23 cellular contexts compared by ENCODE assay signal in the genomic region with DNA sequence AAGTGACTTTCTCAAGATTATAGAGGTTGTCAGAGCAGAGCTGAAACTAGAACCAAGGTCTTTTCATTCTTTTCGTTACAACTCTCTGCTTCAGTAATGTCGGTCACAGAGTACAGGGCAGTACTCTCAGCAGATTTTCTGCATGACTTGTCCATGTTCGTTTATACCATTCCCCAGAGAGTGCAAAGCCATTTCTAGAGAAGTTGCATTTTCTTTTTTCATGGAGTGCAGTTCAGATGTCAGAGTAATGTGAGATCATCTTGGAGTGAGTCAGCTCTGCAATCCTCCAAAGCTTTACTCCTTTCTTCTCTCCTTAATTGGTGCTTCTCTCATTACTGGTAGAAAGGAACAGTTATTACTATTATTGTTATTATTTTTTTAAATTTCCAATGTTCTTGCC.
A peak's percentile ranks its signal among the peaks of the same experiment; 100 is the strongest.
DNase-seq lines count a peak whose midpoint lies in the region; TF ChIP-seq lines count a peak whose summit lies in the region.
"Had no signal": no experiment of that assay in that cellular context is flagged by ENCODE, and none has a peak within 500 bp of the region (broad histone marks: within the 10 kb centered on the region; RNA-seq: fewer than 3 reads in every experiment).

No MANE protein-coding gene starts in this region.

- H3K9me3 ChIP-seq in HEK293 (ENCODE audit: control insufficient read depth, insufficient read depth, low read depth, low read length) = no peaks in the 10 kb centered on the region
- H3K9me3 ChIP-seq: SJSA1 had no signal

- DNase-seq in NCI-H82 (lab: John Stamatoyannopoulos, UW) (peak; percentile 76), fibroblast of peridontal ligament (ENCODE audit: extremely low read depth) (peak; percentile 44), retina (peak; percentile 60), mesothelial cell of epicardium (ENCODE audit: low spot score in 2 of 2, unreplicated experiment in 2 of 2) (no peak), mesenteric fat pad (ENCODE audit: low spot score) (no peak)
- DNase-seq in activated T-cell treated with anti-CD3 and anti-CD28 coated beads, Interleukin-2, amount 50 U/mL, for 1 hour = no peak
- DNase-seq in activated CD4-positive, alpha-beta T cell treated with anti-CD3 and anti-CD28 coated beads, Interleukin-2, amount 10 ng/mL, durations not matched to agents 24 days and 14 days = no peak
- DNase-seq: activated CD4-positive, alpha-beta T cell treated with anti-CD3 and anti-CD28 coated beads, Interleukin-2, amount 10 ng/mL, durations not matched to agents 7 days and 5 days; activated naive CD4-positive, alpha-beta T cell treated with anti-CD3 and anti-CD28 coated beads, Interleukin-2, amount 10 ng/mL, durations not matched to agents 7 days and 5 days; COR-L47; dorsolateral prefrontal cortex; hippocampal formation; NCI-H1930; NCI-H526; OCI-M1 had no signal

- POLR2A ChIA-PET in HEK293 (lab: Yijun Ruan, JAX) = no interaction called here

- no peak overlapping the region for H3K4me3 Mint-ChIP-seq in mesothelial cell of epicardium
- H3K4me3 Mint-ChIP-seq in activated CD4-positive, alpha-beta T cell treated with anti-CD3 and anti-CD28 coated beads, Interleukin-2, amount 10 ng/mL, durations not matched to agents 24 days and 14 days = no peak overlapping the region
- H3K4me3 Mint-ChIP-seq: activated CD4-positive, alpha-beta T cell treated with anti-CD3 and anti-CD28 coated beads, Interleukin-2, amount 10 ng/mL, durations not matched to agents 7 days and 5 days; activated naive CD4-positive, alpha-beta T cell treated with anti-CD3 and anti-CD28 coated beads, Interleukin-2, amount 10 ng/mL, durations not matched to agents 7 days and 5 days; GM23338; stimulated activated memory B cell treated with anti-CD40 and anti-IgM and Interleukin-4, amounts not matched to agents 10 μg/mL and 1 μg/mL and 100 μg/mL, for 72 hours had no signal

- no peak overlapping the region for H3K27ac Mint-ChIP-seq in mesothelial cell of epicardium
- H3K27ac Mint-ChIP-seq in activated CD4-positive, alpha-beta T cell treated with anti-CD3 and anti-CD28 coated beads, Interleukin-2, amount 10 ng/mL, durations not matched to agents 24 days and 14 days = no peak overlapping the region
- H3K27ac Mint-ChIP-seq: activated CD4-positive, alpha-beta T cell treated with anti-CD3 and anti-CD28 coated beads, Interleukin-2, amount 10 ng/mL, durations not matched to agents 7 days and 5 days; activated naive CD4-positive, alpha-beta T cell treated with anti-CD3 and anti-CD28 coated beads, Interleukin-2, amount 10 ng/mL, durations not matched to agents 7 days and 5 days; GM23338; stimulated activated memory B cell treated with anti-CD40 and anti-IgM and Interleukin-4, amounts not matched to agents 10 μg/mL and 1 μg/mL and 100 μg/mL, for 72 hours had no signal

- no peak for TF ChIP-seq CTCF in HEK293 (tag by site-specific recombination; IDR thresholded peaks at IDR 0.05)
- TF ChIP-seq CTCF in mesothelial cell of epicardium (IDR thresholded peaks at IDR 0.05; ENCODE audit: unreplicated experiment) = no peak

- H3K27me3 Mint-ChIP-seq in mesothelial cell of epicardium (ENCODE audit: low read depth) = peaks cover 6% of the 10 kb centered on the region
- H3K27me3 Mint-ChIP-seq in activated CD4-positive, alpha-beta T cell treated with anti-CD3 and anti-CD28 coated beads, Interleukin-2, amount 10 ng/mL, durations not matched to agents 24 days and 14 days = no peaks in the 10 kb centered on the region
- H3K27me3 Mint-ChIP-seq: activated naive CD4-positive, alpha-beta T cell treated with anti-CD3 and anti-CD28 coated beads, Interleukin-2, amount 10 ng/mL, durations not matched to agents 7 days and 5 days had no signal

- no peaks in the 10 kb centered on the region for H3K36me3 Mint-ChIP-seq in mesothelial cell of epicardium
- H3K36me3 Mint-ChIP-seq in activated CD4-positive, alpha-beta T cell treated with anti-CD3 and anti-CD28 coated beads, Interleukin-2, amount 10 ng/mL, durations not matched to agents 24 days and 14 days (ENCODE audit: low read depth) = no peaks in the 10 kb centered on the region
- H3K36me3 Mint-ChIP-seq: activated naive CD4-positive, alpha-beta T cell treated with anti-CD3 and anti-CD28 coated beads, Interleukin-2, amount 10 ng/mL, durations not matched to agents 7 days and 5 days; stimulated activated memory B cell treated with anti-CD40 and anti-IgM and Interleukin-4, amounts not matched to agents 10 μg/mL and 1 μg/mL and 100 μg/mL, for 72 hours had no signal

- CTCF ChIA-PET in HEK293 (lab: Yijun Ruan, JAX) = interaction anchor here (1.0 kb wide), 1 partner anchor 59 kb away, joined by 4 read pairs; no protein-coding TSS in a partner anchor

- no peaks in the 10 kb centered on the region for H3K4me1 Mint-ChIP-seq in mesothelial cell of epicardium
- H3K4me1 Mint-ChIP-seq in activated CD4-positive, alpha-beta T cell treated with anti-CD3 and anti-CD28 coated beads, Interleukin-2, amount 10 ng/mL, durations not matched to agents 24 days and 14 days = no peaks in the 10 kb centered on the region
- H3K4me1 Mint-ChIP-seq: activated CD4-positive, alpha-beta T cell treated with anti-CD3 and anti-CD28 coated beads, Interleukin-2, amount 10 ng/mL, durations not matched to agents 7 days and 5 days; activated naive CD4-positive, alpha-beta T cell treated with anti-CD3 and anti-CD28 coated beads, Interleukin-2, amount 10 ng/mL, durations not matched to agents 7 days and 5 days; GM23338; stimulated activated memory B cell treated with anti-CD40 and anti-IgM and Interleukin-4, amounts not matched to agents 10 μg/mL and 1 μg/mL and 100 μg/mL, for 72 hours had no signal

- intact Hi-C loops in activated CD4-positive, alpha-beta T cell treated with anti-CD3 and anti-CD28 coated beads, Interleukin-2, amount 10 ng/mL, durations not matched to agents 24 days and 14 days (cut with micrococcal nuclease) = no loop called here

- H3K9me3 Mint-ChIP-seq in mesothelial cell of epicardium = peaks cover 10% of the 10 kb centered on the region
- no peaks in the 10 kb centered on the region for H3K9me3 Mint-ChIP-seq in activated CD4-positive, alpha-beta T cell treated with anti-CD3 and anti-CD28 coated beads, Interleukin-2, amount 10 ng/mL, durations not matched to agents 24 days and 14 days
- H3K9me3 Mint-ChIP-seq: activated CD4-positive, alpha-beta T cell treated with anti-CD3 and anti-CD28 coated beads, Interleukin-2, amount 10 ng/mL, durations not matched to agents 7 days and 5 days had no signal

- H3K4me1 ChIP-seq in HEK293 (ENCODE audit: control insufficient read depth, insufficient read depth, low read length) = peaks cover 3% of the 10 kb centered on the region; the same call in 1 of the 2 replicates
- H3K4me1 ChIP-seq: esophagus muscularis mucosa, parathyroid adenoma, SJSA1, tibial nerve had no signal

- no peak overlapping the region for H3K27ac ChIP-seq in HEK293 (ENCODE audit: extremely low read depth, low read depth, low read length)
- H3K27ac ChIP-seq: dorsolateral prefrontal cortex, esophagus muscularis mucosa, parathyroid adenoma, SJSA1, tibial nerve had no signal

- H3K36me3 ChIP-seq in HEK293 (ENCODE audit: control insufficient read depth in 2 of 2, insufficient read depth in 1 of 2, low read length in 2 of 2) = no peaks in the 10 kb centered on the region
- H3K36me3 ChIP-seq: esophagus muscularis mucosa, SJSA1, tibial nerve had no signal

- H3K4me3 ChIP-seq in HEK293 (ENCODE audit: low read depth, low read length) = no peak overlapping the region
- H3K4me3 ChIP-seq: dorsolateral prefrontal cortex, esophagus muscularis mucosa, GM12878, GM23338, SJSA1, tibial nerve had no signal

TF ChIP-seq in HEK293, 187 proteins besides CTCF, POLR2A, EP300 and RAD21 (continues in another document):
- TF ChIP-seq, protein P1, sequence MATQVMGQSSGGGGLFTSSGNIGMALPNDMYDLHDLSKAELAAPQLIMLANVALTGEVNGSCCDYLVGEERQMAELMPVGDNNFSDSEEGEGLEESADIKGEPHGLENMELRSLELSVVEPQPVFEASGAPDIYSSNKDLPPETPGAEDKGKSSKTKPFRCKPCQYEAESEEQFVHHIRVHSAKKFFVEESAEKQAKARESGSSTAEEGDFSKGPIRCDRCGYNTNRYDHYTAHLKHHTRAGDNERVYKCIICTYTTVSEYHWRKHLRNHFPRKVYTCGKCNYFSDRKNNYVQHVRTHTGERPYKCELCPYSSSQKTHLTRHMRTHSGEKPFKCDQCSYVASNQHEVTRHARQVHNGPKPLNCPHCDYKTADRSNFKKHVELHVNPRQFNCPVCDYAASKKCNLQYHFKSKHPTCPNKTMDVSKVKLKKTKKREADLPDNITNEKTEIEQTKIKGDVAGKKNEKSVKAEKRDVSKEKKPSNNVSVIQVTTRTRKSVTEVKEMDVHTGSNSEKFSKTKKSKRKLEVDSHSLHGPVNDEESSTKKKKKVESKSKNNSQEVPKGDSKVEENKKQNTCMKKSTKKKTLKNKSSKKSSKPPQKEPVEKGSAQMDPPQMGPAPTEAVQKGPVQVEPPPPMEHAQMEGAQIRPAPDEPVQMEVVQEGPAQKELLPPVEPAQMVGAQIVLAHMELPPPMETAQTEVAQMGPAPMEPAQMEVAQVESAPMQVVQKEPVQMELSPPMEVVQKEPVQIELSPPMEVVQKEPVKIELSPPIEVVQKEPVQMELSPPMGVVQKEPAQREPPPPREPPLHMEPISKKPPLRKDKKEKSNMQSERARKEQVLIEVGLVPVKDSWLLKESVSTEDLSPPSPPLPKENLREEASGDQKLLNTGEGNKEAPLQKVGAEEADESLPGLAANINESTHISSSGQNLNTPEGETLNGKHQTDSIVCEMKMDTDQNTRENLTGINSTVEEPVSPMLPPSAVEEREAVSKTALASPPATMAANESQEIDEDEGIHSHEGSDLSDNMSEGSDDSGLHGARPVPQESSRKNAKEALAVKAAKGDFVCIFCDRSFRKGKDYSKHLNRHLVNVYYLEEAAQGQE (tag by site-specific recombination; IDR thresholded peaks at IDR 0.05) = no peak
- TF ChIP-seq, protein P2, sequence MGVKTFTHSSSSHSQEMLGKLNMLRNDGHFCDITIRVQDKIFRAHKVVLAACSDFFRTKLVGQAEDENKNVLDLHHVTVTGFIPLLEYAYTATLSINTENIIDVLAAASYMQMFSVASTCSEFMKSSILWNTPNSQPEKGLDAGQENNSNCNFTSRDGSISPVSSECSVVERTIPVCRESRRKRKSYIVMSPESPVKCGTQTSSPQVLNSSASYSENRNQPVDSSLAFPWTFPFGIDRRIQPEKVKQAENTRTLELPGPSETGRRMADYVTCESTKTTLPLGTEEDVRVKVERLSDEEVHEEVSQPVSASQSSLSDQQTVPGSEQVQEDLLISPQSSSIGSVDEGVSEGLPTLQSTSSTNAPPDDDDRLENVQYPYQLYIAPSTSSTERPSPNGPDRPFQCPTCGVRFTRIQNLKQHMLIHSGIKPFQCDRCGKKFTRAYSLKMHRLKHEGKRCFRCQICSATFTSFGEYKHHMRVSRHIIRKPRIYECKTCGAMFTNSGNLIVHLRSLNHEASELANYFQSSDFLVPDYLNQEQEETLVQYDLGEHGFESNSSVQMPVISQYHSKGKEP (tag by site-specific recombination; IDR thresholded peaks at IDR 0.05) = peak; percentile 96
- peak; percentile 6; the same call in 1 of the 2 replicates for TF ChIP-seq ZNF654 (tag by site-specific recombination; IDR thresholded peaks at IDR 0.05; ENCODE audit: low read depth)
- no peak for TF ChIP-seq OVOL3 (tag by site-specific recombination; IDR thresholded peaks at IDR 0.05)
- no peak for TF ChIP-seq ZNF621 (tag by site-specific recombination; IDR thresholded peaks at IDR 0.05)
- no peak for TF ChIP-seq ZNF747 (tag by site-specific recombination; IDR thresholded peaks at IDR 0.05)

Comparison
In these comparisons a context has a peak if more than half of its experiments do, and no peak if none do; other contexts are left out.
1. DNase-seq: peak in NCI-H82 (single experiment), fibroblast of peridontal ligament (single experiment) and retina (single experiment); none in mesothelial cell of epicardium (0 of 2), mesenteric fat pad (single experiment), activated T-cell treated with anti-CD3 and anti-CD28 coated beads, Interleukin-2, amount 50 U/mL, for 1 hour (single experiment) and activated CD4-positive, alpha-beta T cell treated with anti-CD3 and anti-CD28 coated beads, Interleukin-2, amount 10 ng/mL, durations not matched to agents 24 days and 14 days (single experiment).